ENCODE assay signal across 8 cellular contexts in the genomic region with DNA sequence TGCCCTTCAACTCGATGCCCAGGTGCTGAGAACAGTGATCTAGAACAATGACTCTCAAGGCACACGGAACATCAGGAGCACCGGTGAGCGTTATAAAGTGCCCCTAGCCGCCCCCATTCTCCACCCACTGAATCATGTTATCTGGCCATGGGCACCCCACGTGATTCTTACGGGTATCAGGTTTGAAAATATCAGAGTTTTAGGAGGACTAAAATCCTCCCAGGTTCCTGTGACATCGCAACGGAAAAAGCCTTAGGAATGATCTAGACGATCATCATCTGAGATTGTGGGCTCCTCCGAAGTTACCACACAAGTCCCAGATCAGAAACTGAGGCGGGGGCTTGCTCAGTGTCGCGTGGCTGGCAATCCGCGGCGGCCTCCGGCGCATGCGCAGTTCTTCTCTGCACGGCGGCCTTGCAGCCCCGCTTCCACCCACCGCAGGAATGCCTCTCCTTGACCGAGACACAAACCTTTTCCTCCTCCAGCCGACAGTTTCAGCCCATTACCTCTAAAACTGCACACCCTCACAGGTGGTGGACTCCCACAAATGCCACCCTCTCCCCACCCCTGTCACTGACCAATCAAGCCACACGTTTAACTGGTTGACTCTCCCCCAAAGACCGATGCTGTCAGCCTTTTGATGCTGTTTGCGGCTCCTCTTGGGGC. TPM values are rescaled to one million over a fixed set of nuclear protein-coding genes. Genes with fewer than 3 reads are reported as not detected.
DNase-seq lines count a peak whose midpoint lies in the region; ATAC-seq lines count a peak whose summit lies in the region.

No MANE protein-coding gene starts in this region.

- peak overlapping the region; percentile 59 for H3K4me3 Mint-ChIP-seq in activated naive CD8-positive, alpha-beta T cell treated with anti-CD3 and anti-CD28 coated beads, Interleukin-2, amount 10 ng/mL, durations not matched to agents 7 days and 5 days

- peaks cover 19% of the 10 kb centered on the region for H3K4me1 Mint-ChIP-seq in activated naive CD8-positive, alpha-beta T cell treated with anti-CD3 and anti-CD28 coated beads, Interleukin-2, amount 10 ng/mL, durations not matched to agents 7 days and 5 days

- peak; percentile 56 for ATAC-seq in activated naive CD8-positive, alpha-beta T cell treated with anti-CD3 and anti-CD28 coated beads, Interleukin-2, amount 10 ng/mL, durations not matched to agents 7 days and 5 days (ENCODE audit: low read depth)
- no peak for ATAC-seq in HG03521 (IDR thresholded peaks at IDR 0.05; ENCODE audit: unreplicated experiment)

- DNase-seq in SK-N-DZ (ENCODE audit: low spot score) (peak; percentile 55), kidney glomerular epithelial cell (lab: John Stamatoyannopoulos, UW) (peak; percentile 92), NCI-H2107 (lab: John Stamatoyannopoulos, UW) (no peak), DMS 273 (lab: John Stamatoyannopoulos, UW; ENCODE audit: unreplicated experiment) (no peak), H4 (ENCODE audit: low spot score) (no peak)
- peak; percentile 64 for DNase-seq in activated naive CD8-positive, alpha-beta T cell treated with anti-CD3 and anti-CD28 coated beads, Interleukin-2, amount 10 ng/mL, durations not matched to agents 7 days and 5 days
- peak in 2 of 3 donors; percentile 14 to 48 for DNase-seq in stimulated activated CD4-positive, alpha-beta T cell treated with anti-CD3 and anti-CD28 coated beads, TNF-alpha, amount 100 ng/mL, for 1 hour (ENCODE audit: low read depth in 3 of 3, low spot score in 1 of 3)

- POLR2A ChIA-PET in activated naive CD8-positive, alpha-beta T cell treated with anti-CD3 and anti-CD28 coated beads, Interleukin-2, amount 10 ng/mL, durations not matched to agents 7 days and 5 days (lab: Charles Lee) = no interaction called here

- peaks cover 9% of the 10 kb centered on the region for H3K27me3 Mint-ChIP-seq in activated naive CD8-positive, alpha-beta T cell treated with anti-CD3 and anti-CD28 coated beads, Interleukin-2, amount 10 ng/mL, durations not matched to agents 7 days and 5 days

- H3K9me3 Mint-ChIP-seq in activated naive CD8-positive, alpha-beta T cell treated with anti-CD3 and anti-CD28 coated beads, Interleukin-2, amount 10 ng/mL, durations not matched to agents 7 days and 5 days = no peaks in the 10 kb centered on the region

- H3K27ac Mint-ChIP-seq in activated naive CD8-positive, alpha-beta T cell treated with anti-CD3 and anti-CD28 coated beads, Interleukin-2, amount 10 ng/mL, durations not matched to agents 7 days and 5 days = peak overlapping the region; percentile 70

- H3K36me3 Mint-ChIP-seq in activated naive CD8-positive, alpha-beta T cell treated with anti-CD3 and anti-CD28 coated beads, Interleukin-2, amount 10 ng/mL, durations not matched to agents 7 days and 5 days = peaks cover 1% of the 10 kb centered on the region

RNA-seq across cellular contexts. Expression of a gene that starts 5.8 kb away (rescaled TPM):
- polyA plus RNA-seq in SK-N-DZ (2014; cell fraction: cytosol; rRNA removed) = 143 and 205 TPM in 2 replicates
- 114 and 131 TPM in 2 replicates for polyA plus RNA-seq in SK-N-DZ (2014; cell fraction: nucleus; rRNA removed)
- total RNA-seq in activated naive CD8-positive, alpha-beta T cell treated with anti-CD3 and anti-CD28 coated beads, Interleukin-2, amount 10 ng/mL, durations not matched to agents 7 days and 5 days = 10 to 100 TPM; 47.7 to 50.3 TPM
- total RNA-seq in H4 (2014; rRNA removed; shearing (Covaris generic)) = 99.6 and 124 TPM in 2 replicates

Comparison
In these comparisons a context has a peak if more than half of its experiments do, and no peak if none do; other contexts are left out.
1. DNase-seq: peak in SK-N-DZ (single experiment), activated naive CD8-positive, alpha-beta T cell treated with anti-CD3 and anti-CD28 coated beads, Interleukin-2, amount 10 ng/mL, durations not matched to agents 7 days and 5 days (single experiment), kidney glomerular epithelial cell (single experiment) and stimulated activated CD4-positive, alpha-beta T cell treated with anti-CD3 and anti-CD28 coated beads, TNF-alpha, amount 100 ng/mL, for 1 hour (2 of 3); none in NCI-H2107 (single experiment), DMS 273 (single experiment) and H4 (single experiment).